In the genomic region with DNA sequence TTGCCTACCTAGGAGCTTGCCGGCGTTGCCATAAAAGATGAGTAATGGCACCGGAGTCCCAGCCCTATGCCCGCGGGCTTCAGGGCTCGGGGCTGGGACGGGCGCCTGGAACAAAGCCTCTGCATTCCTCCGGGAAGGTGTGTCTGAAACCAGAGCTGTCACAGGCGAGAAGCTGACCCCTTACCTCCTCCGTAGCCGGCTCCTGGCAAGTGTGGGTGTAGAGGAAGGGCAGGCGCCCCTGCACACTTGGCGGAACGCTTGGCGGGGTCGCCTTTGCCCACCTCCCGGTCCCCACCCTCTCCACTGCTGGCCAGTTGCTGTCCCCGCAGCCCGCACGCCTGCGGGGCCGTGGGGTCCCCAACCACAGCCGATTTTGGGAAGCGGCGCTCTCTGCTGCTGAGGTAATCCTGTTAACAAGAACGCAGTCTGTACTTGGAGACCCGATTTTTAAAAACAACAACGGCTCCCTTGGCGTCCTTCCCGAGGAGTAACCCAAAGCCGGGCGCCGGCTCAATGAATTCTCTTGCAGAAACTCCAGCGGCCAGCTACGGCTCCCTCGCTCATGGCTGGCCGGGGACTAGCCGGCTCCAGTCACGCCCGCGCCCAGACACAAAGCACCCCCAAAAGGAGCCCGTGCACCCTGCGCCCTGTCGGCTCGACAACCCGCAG, we compare ENCODE assay signal across 9 cellular contexts.
DNase-seq lines count a peak whose midpoint lies in the region; ATAC-seq and TF ChIP-seq lines count a peak whose summit lies in the region.
"Had no signal": no experiment of that assay in that cellular context is flagged by ENCODE, and none has a peak within 500 bp of the region (broad histone marks: within the 10 kb centered on the region; RNA-seq: fewer than 3 reads in every experiment).

No MANE protein-coding gene starts in this region.

- H3K9me3 Mint-ChIP-seq in activated B cell treated with CpG ODN at 0.5 μM for 24 hours: no peaks in the 10 kb centered on the region

- H3K4me1 ChIP-seq in ovary (ENCODE audit: insufficient read depth): peaks cover 22% of the 10 kb centered on the region

- no peak for TF ChIP-seq EP300 in ovary (IDR thresholded peaks at IDR 0.05)

- H3K4me1 Mint-ChIP-seq in activated B cell treated with CpG ODN at 0.5 μM for 24 hours: peaks cover 28% of the 10 kb centered on the region

- CTCF ChIA-PET in activated B cell treated with CpG ODN at 0.5 μM for 24 hours (lab: Charles Lee): no interaction called here

- H3K4me3 ChIP-seq in GM06990 (replicated peaks; ENCODE audit: low read depth, low read length) (peak overlapping the region; percentile 55), ovary (peak overlapping the region; percentile 40)
- H3K4me3 ChIP-seq: SK-N-MC had no signal

- no peaks in the 10 kb centered on the region for H3K9me3 ChIP-seq in ovary

- peak overlapping the region; percentile 82 for H3K4me3 Mint-ChIP-seq in activated B cell treated with CpG ODN at 0.5 μM for 24 hours

- POLR2A ChIA-PET in activated B cell treated with CpG ODN at 0.5 μM for 24 hours (lab: Charles Lee): interaction anchor here (0.8 to 1.3 kb wide), 2 partner anchors 23 to 153 kb away, joined by 4 to 6 read pairs; a partner anchor contains a TSS

- peak overlapping the region; percentile 45 to 69 for H3K27ac ChIP-seq in ovary
- H3K27ac ChIP-seq: SK-N-MC had no signal

- DNase-seq in GM06990 (ENCODE audit: extremely low read depth, insufficient read length) (no peak), activated B cell treated with CpG ODN at 0.5 μM for 24 hours (no peak), globus pallidus (ENCODE audit: low spot score) (peak; percentile 19), ovary (peak; percentile 81 to 89 (median 84)), NAMALWA (ENCODE audit: low spot score) (no peak), epidermal melanocyte (ENCODE audit: insufficient read length, low spot score) (no peak), GM19240 (ENCODE audit: insufficient read length, low spot score) (no peak)

- 1 to 3% (median 1%) methylated on average over 37 to 47 of the region's 47 CpGs for WGBS in ovary, 3 donors

- H3K36me3 ChIP-seq in GM06990 (ENCODE audit: control insufficient read depth, insufficient read depth, low read length): no peaks in the 10 kb centered on the region
- H3K36me3 ChIP-seq in ovary: no peaks in the 10 kb centered on the region

- intact Hi-C loops in activated B cell treated with CpG ODN at 0.5 μM for 24 hours (cut with micrococcal nuclease): loop anchor here (1.0 kb wide), 3 partner anchors 21 to 105 kb away; no protein-coding TSS in a partner anchor
- intact Hi-C loops in ovary (cut with DNase I): loop anchor here in 1 of 4 donors (10.0 kb wide), 1 partner anchor 110 kb away; no protein-coding TSS in a partner anchor

- peaks cover 18% of the 10 kb centered on the region for H3K27me3 Mint-ChIP-seq in activated B cell treated with CpG ODN at 0.5 μM for 24 hours

- no peak for TF ChIP-seq POLR2A in ovary (IDR thresholded peaks at IDR 0.05)

- peak; percentile 6 for ATAC-seq in HG02763 (IDR thresholded peaks at IDR 0.05; ENCODE audit: unreplicated experiment)
- ATAC-seq in activated B cell treated with CpG ODN at 0.5 μM for 24 hours (ENCODE audit: low read depth): peak; percentile 16

- no peak for TF ChIP-seq CTCF in GM06990 (IDR thresholded peaks at IDR 0.05; ENCODE audit: insufficient read depth, low read length, poor library complexity, severe bottlenecking)
- TF ChIP-seq CTCF in activated B cell treated with CpG ODN at 0.5 μM for 24 hours (IDR thresholded peaks at IDR 0.05): no peak
- TF ChIP-seq CTCF in ovary (IDR thresholded peaks at IDR 0.05): no peak

- H3K27me3 ChIP-seq in GM06990 (replicated peaks; ENCODE audit: control insufficient read depth, insufficient read depth, low read length): no peaks in the 10 kb centered on the region; the same call in none of the 2 replicates
- no peaks in the 10 kb centered on the region for H3K27me3 ChIP-seq in ovary

- H3K27ac Mint-ChIP-seq in activated B cell treated with CpG ODN at 0.5 μM for 24 hours: peak overlapping the region; percentile 62

- H3K36me3 Mint-ChIP-seq in activated B cell treated with CpG ODN at 0.5 μM for 24 hours (ENCODE audit: low read depth): no peaks in the 10 kb centered on the region

Comparison
In these comparisons a context has a peak if more than half of its experiments do, and no peak if none do; other contexts are left out.
1. DNase-seq: peak in globus pallidus (single experiment) and ovary (5 of 5); none in GM06990 (single experiment), activated B cell treated with CpG ODN at 0.5 μM for 24 hours (single experiment), NAMALWA (single experiment), epidermal melanocyte (single experiment) and GM19240 (single experiment).